ENCODE assay signal across 19 cellular contexts in the genomic region with DNA sequence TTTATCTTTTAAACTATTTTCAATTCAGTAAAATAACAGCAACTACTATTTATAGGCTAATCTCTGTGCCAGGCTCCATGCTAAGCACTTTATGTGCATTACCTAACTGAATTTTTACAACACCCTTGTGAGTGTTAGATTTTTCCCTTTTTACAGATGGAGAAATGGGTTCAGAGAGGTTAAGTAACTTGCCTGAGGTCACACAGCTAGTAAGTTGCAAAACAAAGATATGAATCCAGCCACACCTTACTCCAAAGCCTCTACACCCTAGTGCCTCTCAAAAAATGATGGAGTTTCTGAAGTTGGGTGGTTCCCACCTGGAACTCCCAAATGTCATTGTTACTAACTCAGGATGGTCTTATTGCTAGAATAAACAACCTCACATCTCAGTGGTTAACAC.
A peak's percentile ranks its signal among the peaks of the same experiment; 100 is the strongest.
DNase-seq lines count a peak whose midpoint lies in the region; ATAC-seq and TF ChIP-seq lines count a peak whose summit lies in the region.
"Had no signal": no experiment of that assay in that cellular context is flagged by ENCODE, and none has a peak within 500 bp of the region (broad histone marks: within the 10 kb centered on the region; RNA-seq: fewer than 3 reads in every experiment).

No MANE protein-coding gene starts in this region.

- H4K91ac ChIP-seq in IMR-90 (ENCODE audit: insufficient read depth, low read depth, low read length): no peak overlapping the region

- CTCF ChIA-PET in IMR-90 (lab: Yijun Ruan, JAX): interaction anchor here (0.6 to 1.4 kb wide), 2 partner anchors 23 to 85 kb away, joined by 3 to 4 read pairs; no protein-coding TSS in a partner anchor
- CTCF ChIA-PET in PC-3 (lab: Charles Lee): no interaction called here

- H2BK20ac ChIP-seq in IMR-90 (ENCODE audit: low read depth, low read length): no peak overlapping the region

- H3K18ac ChIP-seq in IMR-90 (ENCODE audit: low read depth, low read length): no peak overlapping the region

- TF ChIP-seq RAD21 in IMR-90 (IDR thresholded peaks at IDR 0.05; ENCODE audit: low read length): no peak

- no peak overlapping the region for H3K4ac ChIP-seq in IMR-90 (ENCODE audit: low read depth, low read length)

- H3K14ac ChIP-seq in IMR-90 (replicated peaks; ENCODE audit: low read depth, low read length): no peak overlapping the region

- dilution Hi-C loops in IMR-90 (cut with HindIII; ENCODE audit: low sequenced_read_pairs, unreplicated experiment): no loop called here

- peak overlapping the region; percentile 24; the same call in 1 of the 2 replicates for H2AK5ac ChIP-seq in IMR-90 (ENCODE audit: low read depth, low read length)

- DNase-seq in IMR-90: no peak
- DNase-seq in SJSA1 (ENCODE audit: low read depth in 1 of 2, low spot score in 2 of 2): no peak
- peak; percentile 4 for DNase-seq in osteoblast (ENCODE audit: insufficient read length, low spot score, missing footprints)
- DNase-seq in vagina (ENCODE audit: extremely low spot score in 2 of 2): no peak
- DNase-seq in PC-3: no peak
- no peak for DNase-seq in AG20443 (ENCODE audit: low spot score)
- DNase-seq: BE2C; CD4-positive, alpha-beta T cell; H9; Kasumi-1; NCI-H1105 treated with DMSO at 0.1 percent for 48 hours; NCI-H146; NCI-H446 treated with DMSO at 0.1 percent for 48 hours; NCI-H526 treated with DMSO at 0.1 percent for 48 hours; SIG-M5; T-helper 17 cell had no signal

- TF ChIP-seq POLR2A in IMR-90 (IDR thresholded peaks at IDR 0.05; ENCODE audit: low read depth, low read length): no peak
- TF ChIP-seq POLR2A in vagina (IDR thresholded peaks at IDR 0.05): no peak

- H3K9me1 ChIP-seq in IMR-90 (ENCODE audit: insufficient read depth, low read length): no peaks in the 10 kb centered on the region

- H3K9ac ChIP-seq in IMR-90 (ENCODE audit: low read depth, low read length) (no peak overlapping the region), PC-3 (ENCODE audit: low read length) (no peak overlapping the region)
- H3K9ac ChIP-seq: GM23248 had no signal

- H3F3A ChIP-seq in PC-3 (ENCODE audit: low read length, unreplicated experiment): no peaks in the 10 kb centered on the region

- H3K27ac ChIP-seq in IMR-90 (ENCODE audit: insufficient read depth, low read length): no peak overlapping the region
- H3K27ac ChIP-seq in SJSA1: peak overlapping the region; percentile 13; the same call in 1 of the 2 replicates
- H3K27ac ChIP-seq in osteoblast (ENCODE audit: low read depth, low read length): no peak overlapping the region
- peak overlapping the region; percentile 3 for H3K27ac ChIP-seq in vagina
- no peak overlapping the region for H3K27ac ChIP-seq in PC-3 (ENCODE audit: low read length)
- H3K27ac ChIP-seq: GM23248 had no signal

- H3K4me2 ChIP-seq in IMR-90 (ENCODE audit: low read depth, low read length): no peak overlapping the region
- H3K4me2 ChIP-seq in osteoblast (ENCODE audit: insufficient read depth, low read length): no peak overlapping the region
- H3K4me2 ChIP-seq in PC-3 (ENCODE audit: low read length): no peak overlapping the region

- no peak for ATAC-seq in IMR-90 (ENCODE audit: low read depth)
- ATAC-seq in PC-3: no peak
- ATAC-seq in HG02642 (IDR thresholded peaks at IDR 0.05; ENCODE audit: poor library complexity, unreplicated experiment): no peak
- ATAC-seq: SK-N-SH treated with all-trans-retinoic acid at 6 μM for 48 hours, T-helper 17 cell had no signal

- H3K4me1 ChIP-seq in IMR-90 (ENCODE audit: control insufficient read depth, insufficient read depth, low read length) (peaks cover 5% of the 10 kb centered on the region; the same call in 1 of the 2 replicates), SJSA1 (replicated peaks) (peaks cover 20% of the 10 kb centered on the region), osteoblast (ENCODE audit: insufficient read depth, low read length) (peaks cover 7% of the 10 kb centered on the region), vagina (peaks cover 28% of the 10 kb centered on the region), PC-3 (ENCODE audit: insufficient read depth, low read length) (peaks cover 5% of the 10 kb centered on the region)

- no peak overlapping the region for H2AFZ ChIP-seq in IMR-90 (replicated peaks; ENCODE audit: low read length, poor library complexity)
- H2AFZ ChIP-seq in osteoblast (ENCODE audit: low read length): no peak overlapping the region
- no peak overlapping the region for H2AFZ ChIP-seq in PC-3 (ENCODE audit: low read length)
- H2AFZ ChIP-seq: GM23248 had no signal

- H3K79me2 ChIP-seq in osteoblast (ENCODE audit: insufficient read depth, low read length) (no peaks in the 10 kb centered on the region), PC-3 (ENCODE audit: low read length) (no peaks in the 10 kb centered on the region)

- BruUV-seq in IMR-90 (replicated peaks; lab: Mats Ljungman, UMichigan): no TSS peak
- BruUV-seq in PC-3 (replicated peaks; lab: Mats Ljungman, UMichigan): no TSS peak

- H4K20me1 ChIP-seq in IMR-90 (ENCODE audit: insufficient read depth, low read length) (no peaks in the 10 kb centered on the region), osteoblast (ENCODE audit: insufficient read depth, low read length) (no peaks in the 10 kb centered on the region), PC-3 (ENCODE audit: low read length) (no peaks in the 10 kb centered on the region)

- no peak overlapping the region for H2BK120ac ChIP-seq in IMR-90 (ENCODE audit: low read depth, low read length)

- H3K27me3 ChIP-seq in IMR-90 (ENCODE audit: control insufficient read depth, insufficient read depth, low read length) (no peaks in the 10 kb centered on the region), SJSA1 (replicated peaks) (no peaks in the 10 kb centered on the region), osteoblast (ENCODE audit: insufficient read depth, low read length) (no peaks in the 10 kb centered on the region), vagina (no peaks in the 10 kb centered on the region), PC-3 (ENCODE audit: low read length) (no peaks in the 10 kb centered on the region)
- H3K27me3 ChIP-seq: BE2C had no signal

- H3K9me3 ChIP-seq in IMR-90 (ENCODE audit: control insufficient read depth, insufficient read depth, low read length) (no peaks in the 10 kb centered on the region), SJSA1 (replicated peaks) (no peaks in the 10 kb centered on the region), osteoblast (ENCODE audit: low read depth, low read length) (no peaks in the 10 kb centered on the region), vagina (no peaks in the 10 kb centered on the region), PC-3 (ENCODE audit: low read length) (no peaks in the 10 kb centered on the region)
- H3K9me3 ChIP-seq: BE2C had no signal

- no peak overlapping the region for H4K8ac ChIP-seq in IMR-90 (ENCODE audit: low read depth in 2 of 2, low read length in 2 of 2)

- H3K79me1 ChIP-seq in IMR-90 (ENCODE audit: low read depth in 1 of 2, low read length in 2 of 2): no peaks in the 10 kb centered on the region

- H2BK15ac ChIP-seq in IMR-90 (ENCODE audit: low read depth, low read length): no peak overlapping the region; the same call in 2 of the 3 replicates

- no peak for TF ChIP-seq CTCF in IMR-90 (conservative IDR thresholded peaks at IDR 0.05; ENCODE audit: low read depth, low read length)
- no peak for TF ChIP-seq CTCF in osteoblast (IDR thresholded peaks at IDR 0.05; ENCODE audit: extremely low read depth, low read depth, low read length)
- TF ChIP-seq CTCF in vagina (IDR thresholded peaks at IDR 0.05): no peak
- no peak for TF ChIP-seq CTCF in PC-3 (conservative IDR thresholded peaks at IDR 0.05; ENCODE audit: low read depth, low read length)

- H3K4me3 ChIP-seq in IMR-90 (ENCODE audit: insufficient read depth, low read depth, low read length): no peak overlapping the region
- H3K4me3 ChIP-seq in SJSA1: no peak overlapping the region
- no peak overlapping the region for H3K4me3 ChIP-seq in osteoblast (ENCODE audit: insufficient read depth, low read length)
- no peak overlapping the region for H3K4me3 ChIP-seq in vagina
- no peak overlapping the region for H3K4me3 ChIP-seq in PC-3 (ENCODE audit: low read length)
- H3K4me3 ChIP-seq: GM23248 had no signal

- no peak overlapping the region for H2AK9ac ChIP-seq in IMR-90 (replicated peaks; ENCODE audit: low read depth, low read length, poor library complexity)

- H3K36me3 ChIP-seq in IMR-90 (ENCODE audit: control insufficient read depth, insufficient read depth, low read length) (no peaks in the 10 kb centered on the region), SJSA1 (no peaks in the 10 kb centered on the region), osteoblast (ENCODE audit: insufficient read depth, low read length) (no peaks in the 10 kb centered on the region), vagina (no peaks in the 10 kb centered on the region), PC-3 (ENCODE audit: low read depth, low read length) (no peaks in the 10 kb centered on the region)
- H3K36me3 ChIP-seq: BE2C had no signal

- H3K9me2 ChIP-seq in PC-3 (replicated peaks; ENCODE audit: low read length): no peaks in the 10 kb centered on the region

- no peak overlapping the region for H3K56ac ChIP-seq in IMR-90 (ENCODE audit: extremely low read depth, insufficient read depth, low read length)

- no peak overlapping the region for H2BK5ac ChIP-seq in IMR-90 (ENCODE audit: low read depth, low read length, poor library complexity, severe bottlenecking)

- no peak overlapping the region for H4K5ac ChIP-seq in IMR-90 (ENCODE audit: low read depth, low read length)

- intact Hi-C loops in IMR-90 (cut with micrococcal nuclease): loop anchor here (5.0 kb wide), 2 partner anchors 105 to 130 kb away; no protein-coding TSS in a partner anchor
- intact Hi-C loops in vagina (cut with DNase I): no loop called here
- intact Hi-C loops in PC-3 (cut with micrococcal nuclease): no loop called here

- in situ Hi-C loops in IMR-90 (cut with MboI; ENCODE audit: low sequenced_read_pairs): no loop called here

- H3K23ac ChIP-seq in IMR-90 (ENCODE audit: low read depth, low read length): no peak overlapping the region

- POLR2A ChIA-PET in IMR-90 (lab: Charles Lee; ENCODE audit: unreplicated experiment): no interaction called here
- POLR2A ChIA-PET in PC-3 (lab: Charles Lee; ENCODE audit: unreplicated experiment): no interaction called here

TF ChIP-seq in IMR-90, 13 proteins besides CTCF, POLR2A, EP300 and RAD21 (continues in another document):
- TF ChIP-seq ELK1 (IDR thresholded peaks at IDR 0.05; ENCODE audit: borderline replicate concordance, low read depth, low read length): no peak
- no peak for TF ChIP-seq BHLHE40 (IDR thresholded peaks at IDR 0.05; ENCODE audit: low read depth, low read length)
- no peak for TF ChIP-seq NFE2L2 (IDR thresholded peaks at IDR 0.05; ENCODE audit: low read depth, low read length)
- no peak for TF ChIP-seq RFX5 (IDR thresholded peaks at IDR 0.05; ENCODE audit: low read depth, low read length)

Comparison
In these comparisons a context has a peak if more than half of its experiments do, and no peak if none do; other contexts are left out.
1. H3K27ac ChIP-seq: peak in SJSA1 (single experiment) and vagina (single experiment); none in IMR-90 (single experiment), osteoblast (single experiment) and PC-3 (single experiment).